In the genomic region with DNA sequence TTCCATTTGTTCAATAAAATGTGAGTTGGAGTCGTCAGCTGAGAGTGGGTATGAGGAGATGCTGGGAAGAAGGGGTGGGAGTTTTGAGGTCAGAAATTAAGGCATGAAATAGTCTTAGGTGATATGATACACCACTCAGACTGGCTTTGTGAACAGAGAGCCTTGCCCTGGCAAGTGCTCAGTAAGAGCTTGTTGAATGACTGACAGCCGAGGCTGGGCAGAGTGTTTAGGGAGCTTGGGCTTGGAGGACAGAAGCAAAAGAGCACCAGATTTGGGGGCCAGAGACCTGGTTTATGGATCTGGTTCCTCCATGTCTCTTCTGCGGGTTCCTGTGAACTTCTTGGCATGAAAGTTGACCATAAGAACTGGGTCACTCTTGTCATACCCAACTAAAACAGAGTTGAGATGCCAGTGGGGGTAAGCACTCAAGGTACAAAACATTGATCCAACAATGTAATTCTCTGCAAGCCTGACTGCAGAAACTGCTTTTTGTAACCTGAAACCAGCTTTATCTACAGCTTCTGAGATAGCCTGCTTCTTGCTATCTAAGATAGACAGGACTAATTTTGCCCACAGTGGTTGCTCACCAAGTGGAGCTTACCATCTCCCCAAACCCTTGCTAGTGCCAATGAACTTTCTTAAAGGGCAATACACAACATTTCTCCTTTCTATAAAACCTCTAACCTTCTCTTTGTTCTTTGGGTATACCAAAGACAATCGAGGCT, we compare ENCODE assay signal across 2 cellular contexts.
TF ChIP-seq lines count a peak whose summit lies in the region.

No MANE protein-coding gene starts in this region.

TF ChIP-seq in SK-N-SH, 30 proteins besides CTCF, POLR2A, EP300 and RAD21 (continued from another document):
- TF ChIP-seq GABPA (IDR thresholded peaks at IDR 0.05; ENCODE audit: low read depth) (no peak), IRF3 (IDR thresholded peaks at IDR 0.05; ENCODE audit: low read depth, low read length) (no peak), YY1 (IDR thresholded peaks at IDR 0.05; ENCODE audit: low read depth) (no peak), TCF12 (IDR thresholded peaks at IDR 0.05) (no peak), ELF1 (IDR thresholded peaks at IDR 0.05) (no peak), NRF1 (IDR thresholded peaks at IDR 0.05; ENCODE audit: low read depth, low read length) (no peak), TAF1 (IDR thresholded peaks at IDR 0.05; ENCODE audit: borderline replicate concordance, low read depth, low read length) (no peak), FOSL2 (IDR thresholded peaks at IDR 0.05; ENCODE audit: borderline replicate concordance, low read depth) (no peak), MXI1 (IDR thresholded peaks at IDR 0.05; ENCODE audit: low read depth, low read length) (no peak), JUND (IDR thresholded peaks at IDR 0.05) (no peak), EZH2phosphoT487 (IDR thresholded peaks at IDR 0.05; ENCODE audit: borderline replicate concordance, low read depth) (no peak)

TF ChIP-seq in SK-N-SH treated with all-trans-retinoic acid at 6 μM for 48 hours, 23 proteins besides CTCF, POLR2A, EP300 and RAD21 (continued from another document):
- TF ChIP-seq, protein P1, sequence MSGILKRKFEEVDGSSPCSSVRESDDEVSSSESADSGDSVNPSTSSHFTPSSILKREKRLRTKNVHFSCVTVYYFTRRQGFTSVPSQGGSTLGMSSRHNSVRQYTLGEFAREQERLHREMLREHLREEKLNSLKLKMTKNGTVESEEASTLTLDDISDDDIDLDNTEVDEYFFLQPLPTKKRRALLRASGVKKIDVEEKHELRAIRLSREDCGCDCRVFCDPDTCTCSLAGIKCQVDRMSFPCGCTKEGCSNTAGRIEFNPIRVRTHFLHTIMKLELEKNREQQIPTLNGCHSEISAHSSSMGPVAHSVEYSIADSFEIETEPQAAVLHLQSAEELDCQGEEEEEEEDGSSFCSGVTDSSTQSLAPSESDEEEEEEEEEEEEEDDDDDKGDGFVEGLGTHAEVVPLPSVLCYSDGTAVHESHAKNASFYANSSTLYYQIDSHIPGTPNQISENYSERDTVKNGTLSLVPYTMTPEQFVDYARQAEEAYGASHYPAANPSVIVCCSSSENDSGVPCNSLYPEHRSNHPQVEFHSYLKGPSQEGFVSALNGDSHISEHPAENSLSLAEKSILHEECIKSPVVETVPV (CRISPR knock-in tag; IDR thresholded peaks at IDR 0.05): no peak
